ENCODE assay signal across 16 cellular contexts in the genomic region with DNA sequence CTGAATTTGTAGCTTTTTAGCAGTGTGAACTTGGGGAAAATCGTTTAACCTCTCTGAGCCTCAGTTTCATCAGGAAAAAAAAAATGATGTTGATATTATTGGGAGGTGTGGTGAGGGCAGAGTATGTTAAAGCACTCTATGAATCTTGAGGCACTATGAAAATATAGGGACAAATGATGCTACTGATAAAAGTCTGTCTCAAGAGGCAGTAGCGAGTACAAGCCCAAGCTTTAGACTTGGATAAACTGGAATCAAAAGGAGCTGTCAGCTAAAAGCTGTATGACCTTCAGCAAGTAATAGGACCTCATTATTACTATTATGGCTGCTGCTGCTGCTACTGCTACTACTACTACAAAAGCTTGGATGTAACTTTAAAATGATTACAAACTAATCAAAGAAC.
"Had no signal": no experiment of that assay in that cellular context is flagged by ENCODE, and none has a peak within 500 bp of the region (broad histone marks: within the 10 kb centered on the region; RNA-seq: fewer than 3 reads in every experiment).

No MANE protein-coding gene starts in this region.

- H3K4me3 Mint-ChIP-seq: effector memory CD8-positive, alpha-beta T cell; naive thymus-derived CD8-positive, alpha-beta T cell; stimulated activated naive B cell treated with anti-CD40 and anti-IgM and Interleukin-4, amounts not matched to agents 10 μg/mL and 1 μg/mL and 100 μg/mL, for 72 hours; T-helper 2 cell treated with Interferon-gamma antibody and Interleukin-4, amounts not matched to agents 5 μg/mL and 100 μg/mL, for 36 hours had no signal

- H3K4me3 ChIP-seq: adrenal gland, spleen, upper lobe of right lung had no signal

- H3K27me3 Mint-ChIP-seq: effector memory CD8-positive, alpha-beta T cell; naive thymus-derived CD8-positive, alpha-beta T cell; stimulated activated naive B cell treated with anti-CD40 and anti-IgM and Interleukin-4, amounts not matched to agents 10 μg/mL and 1 μg/mL and 100 μg/mL, for 72 hours had no signal

- H3K36me3 ChIP-seq: adrenal gland, neutrophil, spleen, upper lobe of right lung had no signal

- H3K9me3 Mint-ChIP-seq: activated naive CD4-positive, alpha-beta T cell treated with anti-CD3 and anti-CD28 coated beads, Interleukin-2, amount 50 U/mL, for 72 hours; effector memory CD8-positive, alpha-beta T cell; naive thymus-derived CD8-positive, alpha-beta T cell; stimulated activated naive B cell treated with anti-CD40 and anti-IgM and Interleukin-4, amounts not matched to agents 10 μg/mL and 1 μg/mL and 100 μg/mL, for 72 hours; T-helper 2 cell treated with Interferon-gamma antibody and Interleukin-4, amounts not matched to agents 5 μg/mL and 100 μg/mL, for 36 hours had no signal

- H3K27ac Mint-ChIP-seq: activated naive CD4-positive, alpha-beta T cell treated with anti-CD3 and anti-CD28 coated beads, Interleukin-2, amount 50 U/mL, for 72 hours; effector memory CD8-positive, alpha-beta T cell; naive thymus-derived CD8-positive, alpha-beta T cell; stimulated activated naive B cell treated with anti-CD40 and anti-IgM and Interleukin-4, amounts not matched to agents 10 μg/mL and 1 μg/mL and 100 μg/mL, for 72 hours; T-helper 2 cell treated with Interferon-gamma antibody and Interleukin-4, amounts not matched to agents 5 μg/mL and 100 μg/mL, for 36 hours had no signal

- H3K27me3 ChIP-seq: adrenal gland, neutrophil, spleen, upper lobe of right lung had no signal

- H3K27ac ChIP-seq: adrenal gland, neutrophil, parathyroid adenoma, spleen, upper lobe of right lung had no signal

- ATAC-seq: activated naive CD4-positive, alpha-beta T cell treated with anti-CD3 and anti-CD28 coated beads, Interleukin-2, amount 50 U/mL, for 72 hours; effector memory CD8-positive, alpha-beta T cell; left cardiac atrium; naive thymus-derived CD8-positive, alpha-beta T cell; stimulated activated naive B cell treated with anti-CD40 and anti-IgM and Interleukin-4, amounts not matched to agents 10 μg/mL and 1 μg/mL and 100 μg/mL, for 72 hours; upper lobe of right lung had no signal

- DNase-seq: activated CD4-positive, alpha-beta T cell treated with anti-CD3 and anti-CD28 coated beads, Interleukin-2, amount 50 U/mL, for 4 hours; activated gamma-delta T cell; adrenal gland; dermis blood vessel endothelial cell; effector memory CD8-positive, alpha-beta T cell; hippocampal formation; left cardiac atrium; mesenchymal stem cell; naive thymus-derived CD8-positive, alpha-beta T cell; spleen; stimulated activated naive B cell treated with anti-CD40 and anti-IgM and Interleukin-4, amounts not matched to agents 10 μg/mL and 1 μg/mL and 100 μg/mL, for 72 hours; upper lobe of right lung had no signal

- H3K9me3 ChIP-seq: adrenal gland, neutrophil, spleen, upper lobe of right lung had no signal
